Comparison of ENCODE assay signal across 14 cellular contexts in genomic region chr2:60518567-60518966, GRCh38. TPM values are rescaled to one million over a fixed set of nuclear protein-coding genes. Genes with fewer than 3 reads are reported as not detected.
"Had no signal": no experiment of that assay in that cellular context is flagged by ENCODE, and none has a peak within 500 bp of the region (broad histone marks: within the 10 kb centered on the region; RNA-seq: fewer than 3 reads in every experiment).

No MANE protein-coding gene starts in this region.

- H3K9me3 ChIP-seq: gastrocnemius medialis, heart right ventricle, left lung, suprapubic skin, upper lobe of left lung had no signal

- H3K4me1 Mint-ChIP-seq: activated CD4-positive, alpha-beta memory T cell treated with anti-CD3 and anti-CD28 coated beads, Interleukin-2, amount 10 ng/mL, durations not matched to agents 7 days and 5 days had no signal

- H3K9me3 Mint-ChIP-seq: activated CD4-positive, alpha-beta memory T cell treated with anti-CD3 and anti-CD28 coated beads, Interleukin-2, amount 10 ng/mL, durations not matched to agents 7 days and 5 days; activated T-helper 1 cell treated with anti-CD3 and anti-CD28 coated beads, Interleukin-12 subunit alpha, Interleukin-12 subunit beta, Interleukin-2, Interleukin-4 antibody, amounts not matched to agents 30 ng/mL and 10 ng/mL and 1 ng/mL, durations not matched to agents 14 hours and 24 hours and 36 hours had no signal

- H3K4me3 ChIP-seq: cardiac muscle cell, gastrocnemius medialis, heart right ventricle, left lung, suprapubic skin, upper lobe of left lung had no signal

- H3K27ac Mint-ChIP-seq: activated CD4-positive, alpha-beta memory T cell treated with anti-CD3 and anti-CD28 coated beads, Interleukin-2, amount 10 ng/mL, durations not matched to agents 7 days and 5 days; activated T-helper 1 cell treated with anti-CD3 and anti-CD28 coated beads, Interleukin-12 subunit alpha, Interleukin-12 subunit beta, Interleukin-2, Interleukin-4 antibody, amounts not matched to agents 30 ng/mL and 10 ng/mL and 1 ng/mL, durations not matched to agents 14 hours and 24 hours and 36 hours had no signal

- H3K36me3 ChIP-seq: cardiac muscle cell, gastrocnemius medialis, heart right ventricle, left lung, suprapubic skin, upper lobe of left lung had no signal

- H3K4me3 Mint-ChIP-seq: activated CD4-positive, alpha-beta memory T cell treated with anti-CD3 and anti-CD28 coated beads, Interleukin-2, amount 10 ng/mL, durations not matched to agents 7 days and 5 days; activated T-helper 1 cell treated with anti-CD3 and anti-CD28 coated beads, Interleukin-12 subunit alpha, Interleukin-12 subunit beta, Interleukin-2, Interleukin-4 antibody, amounts not matched to agents 30 ng/mL and 10 ng/mL and 1 ng/mL, durations not matched to agents 14 hours and 24 hours and 36 hours had no signal

- H3K27me3 ChIP-seq: cardiac muscle cell, left lung, suprapubic skin, upper lobe of left lung had no signal

- DNase-seq: activated CD4-positive, alpha-beta memory T cell treated with anti-CD3 and anti-CD28 coated beads, Interleukin-2, amount 10 ng/mL, durations not matched to agents 7 days and 5 days; activated CD8-positive, alpha-beta memory T cell treated with anti-CD3 and anti-CD28 coated beads, Interleukin-2, amount 50 U/mL, for 4 hours; activated naive CD4-positive, alpha-beta T cell treated with Interleukin-2 at 50 U/mL for 16 hours; effector CD8-positive, alpha-beta T cell; gastrocnemius medialis; heart right ventricle; islet precursor cell; left lung; stimulated activated naive CD4-positive, alpha-beta T cell; SW 1271; upper lobe of left lung had no signal

- H3K4me1 ChIP-seq: gastrocnemius medialis had no signal

- H3K27ac ChIP-seq: cardiac muscle cell, gastrocnemius medialis, heart right ventricle, left lung, upper lobe of left lung had no signal

RNA-seq across cellular contexts. Expression of gene BCL11A, which starts 34.9 kb away (rescaled TPM):
- total RNA-seq: activated CD4-positive, alpha-beta memory T cell treated with anti-CD3 and anti-CD28 coated beads, Interleukin-2, amount 10 ng/mL, durations not matched to agents 7 days and 5 days; activated T-helper 1 cell treated with anti-CD3 and anti-CD28 coated beads, Interleukin-12 subunit alpha, Interleukin-12 subunit beta, Interleukin-2, Interleukin-4 antibody, amounts not matched to agents 30 ng/mL and 10 ng/mL and 1 ng/mL, durations not matched to agents 14 hours and 24 hours and 36 hours had no signal
